ENCODE assay signal across 13 cellular contexts in genomic region chr1:212490276-212490675, GRCh38.
"Had no signal": no experiment of that assay in that cellular context is flagged by ENCODE, and none has a peak within 500 bp of the region (broad histone marks: within the 10 kb centered on the region; RNA-seq: fewer than 3 reads in every experiment).

No MANE protein-coding gene starts in this region.

- H3K36me3 ChIP-seq: gastroesophageal sphincter, heart right ventricle, spleen, stomach had no signal

- DNase-seq: activated CD4-positive, alpha-beta memory T cell treated with anti-CD3 and anti-CD28 coated beads, Interleukin-2, amount 10 ng/mL, durations not matched to agents 7 days and 5 days; activated CD4-positive, alpha-beta T cell treated with anti-CD3 and anti-CD28 coated beads for 36 hours; activated effector memory CD4-positive, alpha-beta T cell treated with anti-CD3 and anti-CD28 coated beads, Interleukin-2, amount 50 U/mL, for 16 hours; activated T-cell treated with anti-CD3 and anti-CD28 coated beads, Interleukin-2, amount 50 U/mL, for 24 hours; heart right ventricle; spleen; stomach; T-helper 9 cell; testis had no signal

- H3K27ac Mint-ChIP-seq: activated CD4-positive, alpha-beta memory T cell treated with anti-CD3 and anti-CD28 coated beads, Interleukin-2, amount 10 ng/mL, durations not matched to agents 7 days and 5 days; activated CD4-positive, alpha-beta T cell treated with anti-CD3 and anti-CD28 coated beads for 36 hours; activated naive CD4-positive, alpha-beta T cell treated with anti-CD3 and anti-CD28 coated beads, Interleukin-2, amount 50 U/mL, for 72 hours; activated T-cell treated with anti-CD3 and anti-CD28 coated beads, Interleukin-2, amount 50 U/mL, for 24 hours had no signal

- H3K9me3 Mint-ChIP-seq: activated CD4-positive, alpha-beta memory T cell treated with anti-CD3 and anti-CD28 coated beads, Interleukin-2, amount 10 ng/mL, durations not matched to agents 7 days and 5 days; activated naive CD4-positive, alpha-beta T cell treated with anti-CD3 and anti-CD28 coated beads, Interleukin-2, amount 50 U/mL, for 72 hours; activated T-cell treated with anti-CD3 and anti-CD28 coated beads, Interleukin-2, amount 50 U/mL, for 24 hours; neural crest cell had no signal

- ATAC-seq: activated CD4-positive, alpha-beta T cell treated with anti-CD3 and anti-CD28 coated beads for 36 hours; activated naive CD4-positive, alpha-beta T cell treated with anti-CD3 and anti-CD28 coated beads, Interleukin-2, amount 50 U/mL, for 72 hours; gastroesophageal sphincter; heart right ventricle; sciatic nerve had no signal

- H3K27me3 ChIP-seq: gastroesophageal sphincter, heart right ventricle, spleen, stomach, testis had no signal

- H3K9me3 ChIP-seq: gastroesophageal sphincter, heart right ventricle, spleen, stomach, testis had no signal

- H3K4me1 ChIP-seq: spleen had no signal

- H3K4me3 ChIP-seq: gastroesophageal sphincter, heart right ventricle, spleen, stomach, testis had no signal

- H3K27ac ChIP-seq: gastroesophageal sphincter, stomach, testis had no signal

- H3K27me3 Mint-ChIP-seq: activated CD4-positive, alpha-beta T cell treated with anti-CD3 and anti-CD28 coated beads for 36 hours; activated T-cell treated with anti-CD3 and anti-CD28 coated beads, Interleukin-2, amount 50 U/mL, for 24 hours had no signal

- H3K36me3 Mint-ChIP-seq: activated naive CD4-positive, alpha-beta T cell treated with anti-CD3 and anti-CD28 coated beads, Interleukin-2, amount 50 U/mL, for 72 hours had no signal

- H3K4me3 Mint-ChIP-seq: activated CD4-positive, alpha-beta memory T cell treated with anti-CD3 and anti-CD28 coated beads, Interleukin-2, amount 10 ng/mL, durations not matched to agents 7 days and 5 days; activated CD4-positive, alpha-beta T cell treated with anti-CD3 and anti-CD28 coated beads for 36 hours; activated T-cell treated with anti-CD3 and anti-CD28 coated beads, Interleukin-2, amount 50 U/mL, for 24 hours; neural crest cell had no signal
